1 cellular context compared by ENCODE assay signal in genomic region chr9:125166762-125167161, GRCh38.
TF ChIP-seq lines count a peak whose summit lies in the region.

No MANE protein-coding gene starts in this region.

TF ChIP-seq in K562, 482 proteins besides CTCF, POLR2A, EP300 and RAD21:
- peak; percentile 38 for TF ChIP-seq ZNF121 (CRISPR knock-in tag; conservative IDR thresholded peaks at IDR 0.05)
- TF ChIP-seq ZFPM2 (CRISPR knock-in tag; IDR thresholded peaks at IDR 0.05) = no peak
